ENCODE assay signal across 9 cellular contexts in the genomic region with DNA sequence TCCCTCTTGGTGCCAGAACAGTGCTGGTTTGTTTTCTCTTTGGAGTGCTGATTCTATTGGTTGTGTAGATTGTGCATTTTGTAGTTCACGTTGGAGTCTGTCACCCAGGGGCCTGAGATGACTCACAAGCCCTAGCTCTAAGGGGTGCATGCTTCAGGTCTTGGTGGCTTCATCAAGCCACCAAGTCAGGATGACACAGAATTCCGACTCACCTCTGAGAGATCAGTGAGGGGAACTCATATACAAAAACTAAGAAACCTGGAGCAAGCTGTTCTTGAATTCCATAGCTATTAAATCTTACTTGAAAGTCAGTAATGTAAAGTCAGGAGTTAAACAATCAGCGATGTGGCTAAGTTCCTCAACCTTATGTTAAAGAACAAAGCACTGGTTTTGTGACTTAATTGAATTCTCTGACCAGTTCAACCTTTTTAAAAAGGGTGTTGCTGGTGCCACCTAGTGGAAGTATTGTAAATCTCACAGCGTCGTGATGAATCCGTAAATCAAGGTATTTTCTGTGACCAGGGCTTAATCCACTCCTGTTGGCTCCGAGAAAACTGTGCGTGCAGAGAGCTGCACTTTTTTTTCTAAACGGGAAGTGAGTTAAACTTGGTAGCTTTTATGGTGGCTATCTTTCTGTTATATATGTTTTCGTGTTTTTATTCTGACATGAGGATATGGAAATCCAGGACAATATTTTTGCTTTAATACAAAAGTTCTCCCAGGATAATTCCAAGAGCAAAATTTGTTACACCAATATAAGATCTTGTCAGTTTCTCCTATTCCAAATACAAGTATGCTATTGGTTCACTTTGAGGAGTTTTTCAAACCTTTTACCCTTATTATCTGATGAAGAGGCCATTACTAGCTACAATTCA. TPM values are rescaled to one million over a fixed set of nuclear protein-coding genes. Genes with fewer than 3 reads are reported as not detected.
DNase-seq lines count a peak whose midpoint lies in the region; ATAC-seq and TF ChIP-seq lines count a peak whose summit lies in the region.
"Had no signal": no experiment of that assay in that cellular context is flagged by ENCODE, and none has a peak within 500 bp of the region (broad histone marks: within the 10 kb centered on the region; RNA-seq: fewer than 3 reads in every experiment).

No MANE protein-coding gene starts in this region.

- H3K4me3 Mint-ChIP-seq in T-helper 17 cell: no peak overlapping the region
- no peak overlapping the region for H3K4me3 Mint-ChIP-seq in memory B cell
- H3K4me3 Mint-ChIP-seq: T-cell had no signal

- DNase-seq in AG20443 (ENCODE audit: low spot score) (peak; percentile 78), NCI-H128 (lab: John Stamatoyannopoulos, UW; ENCODE audit: unreplicated experiment) (peak; percentile 42), T-helper 17 cell (no peak), memory B cell (ENCODE audit: low spot score in 2 of 2) (peak in 1 of 2 donors; percentile 22), thyroid gland (peak; percentile 14 to 35)
- DNase-seq in effector CD8-positive, alpha-beta T cell (lab: John Stamatoyannopoulos, UW): peak; percentile 0

- H3K4me3 ChIP-seq in thyroid gland (replicated peaks in 1 of 3): no peak overlapping the region

- H3K4me1 Mint-ChIP-seq in T-helper 17 cell (peaks cover 2% of the 10 kb centered on the region), memory B cell (no peaks in the 10 kb centered on the region)

- H3K27ac Mint-ChIP-seq in T-helper 17 cell (no peak overlapping the region), memory B cell (no peak overlapping the region)
- H3K27ac Mint-ChIP-seq: T-cell had no signal

- TF ChIP-seq POLR2A in thyroid gland (IDR thresholded peaks at IDR 0.05): no peak

- ATAC-seq in GM18498 (IDR thresholded peaks at IDR 0.05; ENCODE audit: unreplicated experiment): peak; percentile 73
- peak; percentile 79 for ATAC-seq in HG02852 (IDR thresholded peaks at IDR 0.05; ENCODE audit: unreplicated experiment)
- peak; percentile 52 for ATAC-seq in T-helper 17 cell
- peak; percentile 67 for ATAC-seq in memory B cell (ENCODE audit: low read depth)

- TF ChIP-seq CTCF in thyroid gland (IDR thresholded peaks at IDR 0.05): peak in 5 of 6 experiments; percentile 28 to 82 (median 63)

- no peaks in the 10 kb centered on the region for H3K9me3 ChIP-seq in T-helper 17 cell (ENCODE audit: control insufficient read depth, low read length, poor library complexity, severe bottlenecking)
- H3K9me3 ChIP-seq in thyroid gland: no peaks in the 10 kb centered on the region

- H3K4me1 ChIP-seq in thyroid gland: no peaks in the 10 kb centered on the region

- H3K36me3 ChIP-seq in thyroid gland: no peaks in the 10 kb centered on the region

- H3K9me3 Mint-ChIP-seq in memory B cell: peaks cover 3% of the 10 kb centered on the region

- H3K27ac ChIP-seq in thyroid gland: no peak overlapping the region

- WGBS in thyroid gland, 2 donors: 21 to 22% methylated on average over 10 of the region's 10 CpGs

- H3K27me3 ChIP-seq in thyroid gland: no peaks in the 10 kb centered on the region

- intact Hi-C loops in thyroid gland (cut with DNase I): no loop called here

- H3K36me3 Mint-ChIP-seq in T-helper 17 cell (ENCODE audit: low read depth): no peaks in the 10 kb centered on the region
- peaks cover 2% of the 10 kb centered on the region for H3K36me3 Mint-ChIP-seq in memory B cell
- H3K36me3 Mint-ChIP-seq: T-cell had no signal

- H3K27me3 Mint-ChIP-seq in T-helper 17 cell: peaks cover 33% of the 10 kb centered on the region
- H3K27me3 Mint-ChIP-seq in memory B cell: peaks cover 5% of the 10 kb centered on the region

RNA-seq across cellular contexts. Expression of gene MMP13, which starts 14.6 kb away (rescaled TPM):
- not detected for total RNA-seq in T-helper 17 cell
- total RNA-seq in thyroid gland: not detected
- total RNA-seq: T-cell had no signal

Comparison
In these comparisons a context has a peak if more than half of its experiments do, and no peak if none do; other contexts are left out.
1. DNase-seq: peak in AG20443 (single experiment), NCI-H128 (single experiment), effector CD8-positive, alpha-beta T cell (single experiment) and thyroid gland (2 of 2); none in T-helper 17 cell (0 of 3).
2. Peak in every context shown above with its lines, with median percentiles within 50 percentile points of each other: ATAC-seq.